In genomic region chr12:130335517-130336392, GRCh38 we compare ENCODE assay signal across 8 cellular contexts. TPM values are rescaled to one million over a fixed set of nuclear protein-coding genes. Genes with fewer than 3 reads are reported as not detected.
DNase-seq lines count a peak whose midpoint lies in the region; ATAC-seq and TF ChIP-seq lines count a peak whose summit lies in the region.

No MANE protein-coding gene starts in this region.

- no peaks in the 10 kb centered on the region for H3K79me2 ChIP-seq in mammary epithelial cell (ENCODE audit: insufficient read depth, low read length)

- intact Hi-C loops in mammary epithelial cell (cut with micrococcal nuclease), result loop anchor here (5.0 kb wide), 1 partner anchor 412 kb away; no protein-coding TSS in a partner anchor
- intact Hi-C loops in right lobe of liver (cut with DNase I), result loop anchor here (5.0 kb wide), 1 partner anchor 288 kb away; no protein-coding TSS in a partner anchor

- CTCF ChIA-PET in mammary epithelial cell (lab: Charles Lee; ENCODE audit: low non-redundant PET), result no interaction called here
- CTCF ChIA-PET in activated CD4-positive, alpha-beta memory T cell treated with anti-CD3 and anti-CD28 coated beads, Interleukin-2, amount 10 ng/mL, durations not matched to agents 7 days and 5 days (lab: Charles Lee), result interaction anchor here (1.0 to 1.7 kb wide), 3 partner anchors 55 to 309 kb away, joined by 3 to 8 read pairs (median 3); no protein-coding TSS in a partner anchor

- H4K20me1 ChIP-seq in mammary epithelial cell (ENCODE audit: insufficient read depth, low read length), result no peaks in the 10 kb centered on the region

- H3K36me3 Mint-ChIP-seq in T-helper 2 cell treated with Interferon-gamma antibody and Interleukin-4, amounts not matched to agents 5 μg/mL and 100 μg/mL, for 36 hours (ENCODE audit: low read depth), result no peaks in the 10 kb centered on the region
- no peaks in the 10 kb centered on the region for H3K36me3 Mint-ChIP-seq in activated CD4-positive, alpha-beta memory T cell treated with anti-CD3 and anti-CD28 coated beads, Interleukin-2, amount 10 ng/mL, durations not matched to agents 7 days and 5 days (ENCODE audit: low read depth)

- H3K4me1 ChIP-seq in HAP-1 (no peaks in the 10 kb centered on the region), mammary epithelial cell (ENCODE audit: insufficient read depth, low read length) (no peaks in the 10 kb centered on the region), right lobe of liver (no peaks in the 10 kb centered on the region)

- no peaks in the 10 kb centered on the region for H3K9me3 ChIP-seq in HAP-1
- H3K9me3 ChIP-seq in mammary epithelial cell (replicated peaks; ENCODE audit: insufficient read depth, low read length), result peaks cover 8% of the 10 kb centered on the region
- no peaks in the 10 kb centered on the region for H3K9me3 ChIP-seq in right lobe of liver

- H3K9ac ChIP-seq in mammary epithelial cell (ENCODE audit: insufficient read depth, low read length), result no peak overlapping the region

- peaks cover 20% of the 10 kb centered on the region for H3K27me3 Mint-ChIP-seq in T-helper 2 cell treated with Interferon-gamma antibody and Interleukin-4, amounts not matched to agents 5 μg/mL and 100 μg/mL, for 36 hours (ENCODE audit: low read depth)
- peaks cover 8% of the 10 kb centered on the region for H3K27me3 Mint-ChIP-seq in activated CD4-positive, alpha-beta memory T cell treated with anti-CD3 and anti-CD28 coated beads, Interleukin-2, amount 10 ng/mL, durations not matched to agents 7 days and 5 days

- H3K4me3 Mint-ChIP-seq in T-helper 2 cell treated with Interferon-gamma antibody and Interleukin-4, amounts not matched to agents 5 μg/mL and 100 μg/mL, for 36 hours, result no peak overlapping the region
- H3K4me3 Mint-ChIP-seq in activated CD4-positive, alpha-beta memory T cell treated with anti-CD3 and anti-CD28 coated beads, Interleukin-2, amount 10 ng/mL, durations not matched to agents 7 days and 5 days, result no peak overlapping the region

- no peaks in the 10 kb centered on the region for H3K27me3 ChIP-seq in HAP-1 (ENCODE audit: low read depth)
- H3K27me3 ChIP-seq in mammary epithelial cell (ENCODE audit: insufficient read depth, low read length), result no peaks in the 10 kb centered on the region
- H3K27me3 ChIP-seq in right lobe of liver, result peaks cover 0 to 14% of the 10 kb centered on the region in 2 donors

- H3K4me1 Mint-ChIP-seq in T-helper 2 cell treated with Interferon-gamma antibody and Interleukin-4, amounts not matched to agents 5 μg/mL and 100 μg/mL, for 36 hours (ENCODE audit: low read depth), result peaks cover 7% of the 10 kb centered on the region
- peaks cover 5% of the 10 kb centered on the region for H3K4me1 Mint-ChIP-seq in activated CD4-positive, alpha-beta memory T cell treated with anti-CD3 and anti-CD28 coated beads, Interleukin-2, amount 10 ng/mL, durations not matched to agents 7 days and 5 days

- no peaks in the 10 kb centered on the region for H3K9me3 Mint-ChIP-seq in T-helper 2 cell treated with Interferon-gamma antibody and Interleukin-4, amounts not matched to agents 5 μg/mL and 100 μg/mL, for 36 hours
- peaks cover 4% of the 10 kb centered on the region for H3K9me3 Mint-ChIP-seq in activated CD4-positive, alpha-beta memory T cell treated with anti-CD3 and anti-CD28 coated beads, Interleukin-2, amount 10 ng/mL, durations not matched to agents 7 days and 5 days

- peak; percentile 60 to 83 (median 78) for ATAC-seq in right lobe of liver
- ATAC-seq in HG02840 (IDR thresholded peaks at IDR 0.05; ENCODE audit: low FRiP score, unreplicated experiment), result no peak

- no TSS peak for BruUV-seq in mammary epithelial cell (replicated peaks; lab: Mats Ljungman, UMichigan)

- no peak overlapping the region for H3K27ac Mint-ChIP-seq in T-helper 2 cell treated with Interferon-gamma antibody and Interleukin-4, amounts not matched to agents 5 μg/mL and 100 μg/mL, for 36 hours
- H3K27ac Mint-ChIP-seq in activated CD4-positive, alpha-beta memory T cell treated with anti-CD3 and anti-CD28 coated beads, Interleukin-2, amount 10 ng/mL, durations not matched to agents 7 days and 5 days, result no peak overlapping the region

- POLR2A ChIA-PET in activated CD4-positive, alpha-beta memory T cell treated with anti-CD3 and anti-CD28 coated beads, Interleukin-2, amount 10 ng/mL, durations not matched to agents 7 days and 5 days (lab: Charles Lee), result no interaction called here

- dilution Hi-C loops in mammary epithelial cell (cut with HindIII; ENCODE audit: low sequenced_read_pairs), result no loop called here

- H3K36me3 ChIP-seq in HAP-1 (replicated peaks), result no peaks in the 10 kb centered on the region
- H3K36me3 ChIP-seq in mammary epithelial cell (ENCODE audit: insufficient read depth, low read length), result no peaks in the 10 kb centered on the region
- H3K36me3 ChIP-seq in right lobe of liver, result no peaks in the 10 kb centered on the region

- H3K27ac ChIP-seq in mammary epithelial cell (ENCODE audit: insufficient read depth, low read depth, low read length) (no peak overlapping the region), right lobe of liver (no peak overlapping the region)

- H3K4me2 ChIP-seq in mammary epithelial cell (ENCODE audit: insufficient read depth, low read depth, low read length), result no peak overlapping the region

- DNase-seq in DMS153 (lab: John Stamatoyannopoulos, UW), result peak; percentile 57
- peak; percentile 49 to 65 for DNase-seq in HAP-1 (ENCODE audit: low spot score in 2 of 2)
- DNase-seq in NCI-H748 (lab: John Stamatoyannopoulos, UW; ENCODE audit: unreplicated experiment), result peak; percentile 77
- DNase-seq in mammary epithelial cell, result peak; percentile 16
- DNase-seq in right lobe of liver, result no peak
- no peak for DNase-seq in T-helper 2 cell treated with Interferon-gamma antibody and Interleukin-4, amounts not matched to agents 5 μg/mL and 100 μg/mL, for 36 hours (ENCODE audit: low spot score)
- DNase-seq in activated CD4-positive, alpha-beta memory T cell treated with anti-CD3 and anti-CD28 coated beads, Interleukin-2, amount 10 ng/mL, durations not matched to agents 7 days and 5 days, result no peak

- in situ Hi-C loops in HAP-1 (cut with MboI; ENCODE audit: low sequenced_read_pairs), result loop anchor here (5.0 kb wide), 1 partner anchor 283 kb away; no protein-coding TSS in a partner anchor
- in situ Hi-C loops in mammary epithelial cell (cut with MboI; ENCODE audit: low sequenced_read_pairs in 2 of 2), result loop anchor here in 1 of 2 donors (10.0 kb wide), 1 partner anchor 281 kb away; no protein-coding TSS in a partner anchor

- no peak for TF ChIP-seq POLR2A in right lobe of liver (IDR thresholded peaks at IDR 0.05)

- H2AFZ ChIP-seq in mammary epithelial cell (ENCODE audit: low read depth, low read length), result no peak overlapping the region

- TF ChIP-seq CTCF in mammary epithelial cell (conservative IDR thresholded peaks at IDR 0.05 in 1 of 2, IDR thresholded peaks at IDR 0.05 in 1 of 2; ENCODE audit: extremely low read depth in 1 of 2, insufficient read depth in 1 of 2, low read depth in 1 of 2, low read length in 2 of 2), result peak; percentile 48 to 61
- peak; percentile 69 to 77 (median 74) for TF ChIP-seq CTCF in right lobe of liver (IDR thresholded peaks at IDR 0.05)

- H3K4me3 ChIP-seq in HAP-1 (no peak overlapping the region), mammary epithelial cell (replicated peaks in 1 of 3; ENCODE audit: insufficient read depth in 1 of 3, low read depth in 2 of 3, low read length in 3 of 3) (no peak overlapping the region), right lobe of liver (no peak overlapping the region)

- WGBS in mammary epithelial cell (ENCODE audit: low coverage, missing lambda C conversion rate), result 47% methylated on average over 15 of the region's 15 CpGs
- WGBS in right lobe of liver (ENCODE audit: insufficient coverage, low coverage, low lambda C conversion rate, missing lambda C conversion rate), result 39% methylated on average over 14 of the region's 15 CpGs

RNA-seq across cellular contexts. Expression of gene PIWIL1, which starts 1.9 kb away (rescaled TPM):
- total RNA-seq in mammary epithelial cell, result not detected
- polyA plus RNA-seq in mammary epithelial cell, result not detected
- polyA minus RNA-seq in mammary epithelial cell, result not detected
- not detected for total RNA-seq in right lobe of liver
- total RNA-seq in activated CD4-positive, alpha-beta memory T cell treated with anti-CD3 and anti-CD28 coated beads, Interleukin-2, amount 10 ng/mL, durations not matched to agents 7 days and 5 days, result not detected

Comparison
In these comparisons a context has a peak if more than half of its experiments do, and no peak if none do; other contexts are left out.
1. DNase-seq: peak in DMS153 (single experiment), HAP-1 (2 of 2), NCI-H748 (single experiment) and mammary epithelial cell (single experiment); none in right lobe of liver (0 of 3), T-helper 2 cell treated with Interferon-gamma antibody and Interleukin-4, amounts not matched to agents 5 μg/mL and 100 μg/mL, for 36 hours (single experiment) and activated CD4-positive, alpha-beta memory T cell treated with anti-CD3 and anti-CD28 coated beads, Interleukin-2, amount 10 ng/mL, durations not matched to agents 7 days and 5 days (single experiment).